In the genomic region with DNA sequence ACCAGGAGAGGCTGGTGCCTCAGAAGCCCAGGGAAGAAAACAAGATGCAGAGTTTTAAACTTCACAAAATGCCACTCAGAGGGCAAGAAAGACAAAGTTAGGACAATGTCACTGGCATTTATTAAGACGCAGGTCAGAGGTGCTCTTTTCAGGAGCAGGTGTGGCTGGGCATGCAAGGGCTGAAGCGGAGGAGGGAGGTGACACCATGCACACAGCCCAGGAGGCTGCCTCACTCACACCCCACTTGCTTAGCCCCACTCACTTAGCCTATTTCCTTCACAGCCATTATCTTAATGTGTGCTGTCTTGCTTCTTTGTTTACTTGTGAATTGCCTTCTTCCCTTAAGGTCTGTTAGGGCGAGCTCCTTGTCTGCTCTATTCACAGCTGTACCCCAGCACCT, we compare ENCODE assay signal across 15 cellular contexts. TPM values are rescaled to one million over a fixed set of nuclear protein-coding genes. Genes with fewer than 3 reads are reported as not detected.
DNase-seq lines count a peak whose midpoint lies in the region; ATAC-seq and TF ChIP-seq lines count a peak whose summit lies in the region.
"Had no signal": no experiment of that assay in that cellular context is flagged by ENCODE, and none has a peak within 500 bp of the region (broad histone marks: within the 10 kb centered on the region; RNA-seq: fewer than 3 reads in every experiment).

No MANE protein-coding gene starts in this region.

- H3K4me3 Mint-ChIP-seq in WTC11 = no peak overlapping the region
- H3K4me3 Mint-ChIP-seq: B cell, neural crest cell had no signal

- H3K9me3 ChIP-seq in right cardiac atrium (ENCODE audit: control insufficient read depth, low read length) = no peaks in the 10 kb centered on the region
- H3K9me3 ChIP-seq: vagina had no signal

- CTCF ChIA-PET in WTC11 (lab: Charles Lee) = no interaction called here

- H3K27ac ChIP-seq in right cardiac atrium (ENCODE audit: low read length) = no peak overlapping the region
- H3K27ac ChIP-seq: vagina had no signal

- 89% methylated on average over 3 of the region's 3 CpGs for WGBS in right cardiac atrium

- no peak overlapping the region for H3K27ac Mint-ChIP-seq in WTC11
- H3K27ac Mint-ChIP-seq: B cell had no signal

- DNase-seq in right cardiac atrium (no peak), left ventricle myocardium superior (no peak), WTC11 (ENCODE audit: low spot score) (no peak), left colon (no peak), AG08396 (ENCODE audit: low spot score) (no peak), NCI-H524 treated with DMSO at 0.1 percent for 48 hours (lab: John Stamatoyannopoulos, UW) (no peak)
- DNase-seq in stimulated activated CD4-positive, alpha-beta T cell treated with anti-CD3 and anti-CD28 coated beads, Interleukin-2, amount 100 ng/mL, for 24 hours = no peak
- DNase-seq: caudate nucleus; SHP77; stimulated activated CD4-positive, alpha-beta T cell treated with anti-CD3 and anti-CD28 coated beads, Interleukin-12 subunit alpha, Interleukin-12 subunit beta, amount 100 ng/mL, for 4 hours had no signal

- H3K9me3 Mint-ChIP-seq in WTC11 = no peaks in the 10 kb centered on the region
- H3K9me3 Mint-ChIP-seq: neural crest cell had no signal

- H3K4me1 Mint-ChIP-seq in WTC11 = peaks cover 34% of the 10 kb centered on the region

- peaks cover 20% of the 10 kb centered on the region for H3K4me1 ChIP-seq in right cardiac atrium (ENCODE audit: control insufficient read depth, insufficient read depth, low read length)
- H3K4me1 ChIP-seq: vagina had no signal

- H3K27me3 Mint-ChIP-seq in WTC11 (ENCODE audit: low read depth) = no peaks in the 10 kb centered on the region; the same call in 1 of the 2 replicates

- POLR2A ChIA-PET in WTC11 (lab: Charles Lee) = no interaction called here

- intact Hi-C loops in right cardiac atrium (cut with DNase I) (no loop called here), left ventricle myocardium superior (cut with micrococcal nuclease) (no loop called here), left colon (cut with DNase I, micrococcal nuclease) (no loop called here)

- no peaks in the 10 kb centered on the region for H3K36me3 Mint-ChIP-seq in WTC11

- no peak for TF ChIP-seq CTCF in WTC11 (IDR thresholded peaks at IDR 0.05)

- peak; percentile 6 to 17 for ATAC-seq in right cardiac atrium
- no peak for ATAC-seq in left ventricle myocardium superior
- ATAC-seq in WTC11 = peak; percentile 38
- peak; percentile 43 for ATAC-seq in left colon
- ATAC-seq in HG02588 (IDR thresholded peaks at IDR 0.05; ENCODE audit: unreplicated experiment) = no peak
- ATAC-seq: activated CD4-positive, CD25-positive, alpha-beta regulatory T cell treated with anti-CD3 and anti-CD28 coated beads, Interleukin-2, amount 50 U/mL, for 24 hours had no signal

- no peak overlapping the region for H3K4me3 ChIP-seq in right cardiac atrium (ENCODE audit: low read length)
- H3K4me3 ChIP-seq: vagina had no signal

- no peaks in the 10 kb centered on the region for H3K27me3 ChIP-seq in right cardiac atrium (ENCODE audit: control insufficient read depth, insufficient read depth)
- H3K27me3 ChIP-seq: vagina had no signal

TF ChIP-seq in WTC11, 78 proteins besides CTCF, POLR2A, EP300 and RAD21 (continues in another document):
- TF ChIP-seq ZNF416 (CRISPR knock-in tag; IDR thresholded peaks at IDR 0.05) = no peak
- TF ChIP-seq ELF4 (CRISPR knock-in tag; IDR thresholded peaks at IDR 0.05; ENCODE audit: low read depth) = no peak
- TF ChIP-seq SMAD3 (CRISPR knock-in tag; IDR thresholded peaks at IDR 0.05; ENCODE audit: borderline replicate concordance) = no peak
- no peak for TF ChIP-seq NFYB (CRISPR knock-in tag; conservative IDR thresholded peaks at IDR 0.05; ENCODE audit: low read depth)
- TF ChIP-seq MYBL2 (CRISPR knock-in tag; IDR thresholded peaks at IDR 0.05) = no peak
- no peak for TF ChIP-seq CBFB (CRISPR knock-in tag; IDR thresholded peaks at IDR 0.05; ENCODE audit: low read depth)
- no peak for TF ChIP-seq FOXP1 (CRISPR knock-in tag; IDR thresholded peaks at IDR 0.05; ENCODE audit: borderline replicate concordance)
- TF ChIP-seq NFATC4 (CRISPR knock-in tag; IDR thresholded peaks at IDR 0.05) = no peak
- TF ChIP-seq, protein P1, sequence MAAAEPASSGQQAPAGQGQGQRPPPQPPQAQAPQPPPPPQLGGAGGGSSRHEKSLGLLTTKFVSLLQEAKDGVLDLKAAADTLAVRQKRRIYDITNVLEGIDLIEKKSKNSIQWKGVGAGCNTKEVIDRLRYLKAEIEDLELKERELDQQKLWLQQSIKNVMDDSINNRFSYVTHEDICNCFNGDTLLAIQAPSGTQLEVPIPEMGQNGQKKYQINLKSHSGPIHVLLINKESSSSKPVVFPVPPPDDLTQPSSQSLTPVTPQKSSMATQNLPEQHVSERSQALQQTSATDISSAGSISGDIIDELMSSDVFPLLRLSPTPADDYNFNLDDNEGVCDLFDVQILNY (CRISPR knock-in tag; IDR thresholded peaks at IDR 0.05) = no peak
- TF ChIP-seq, protein P2, sequence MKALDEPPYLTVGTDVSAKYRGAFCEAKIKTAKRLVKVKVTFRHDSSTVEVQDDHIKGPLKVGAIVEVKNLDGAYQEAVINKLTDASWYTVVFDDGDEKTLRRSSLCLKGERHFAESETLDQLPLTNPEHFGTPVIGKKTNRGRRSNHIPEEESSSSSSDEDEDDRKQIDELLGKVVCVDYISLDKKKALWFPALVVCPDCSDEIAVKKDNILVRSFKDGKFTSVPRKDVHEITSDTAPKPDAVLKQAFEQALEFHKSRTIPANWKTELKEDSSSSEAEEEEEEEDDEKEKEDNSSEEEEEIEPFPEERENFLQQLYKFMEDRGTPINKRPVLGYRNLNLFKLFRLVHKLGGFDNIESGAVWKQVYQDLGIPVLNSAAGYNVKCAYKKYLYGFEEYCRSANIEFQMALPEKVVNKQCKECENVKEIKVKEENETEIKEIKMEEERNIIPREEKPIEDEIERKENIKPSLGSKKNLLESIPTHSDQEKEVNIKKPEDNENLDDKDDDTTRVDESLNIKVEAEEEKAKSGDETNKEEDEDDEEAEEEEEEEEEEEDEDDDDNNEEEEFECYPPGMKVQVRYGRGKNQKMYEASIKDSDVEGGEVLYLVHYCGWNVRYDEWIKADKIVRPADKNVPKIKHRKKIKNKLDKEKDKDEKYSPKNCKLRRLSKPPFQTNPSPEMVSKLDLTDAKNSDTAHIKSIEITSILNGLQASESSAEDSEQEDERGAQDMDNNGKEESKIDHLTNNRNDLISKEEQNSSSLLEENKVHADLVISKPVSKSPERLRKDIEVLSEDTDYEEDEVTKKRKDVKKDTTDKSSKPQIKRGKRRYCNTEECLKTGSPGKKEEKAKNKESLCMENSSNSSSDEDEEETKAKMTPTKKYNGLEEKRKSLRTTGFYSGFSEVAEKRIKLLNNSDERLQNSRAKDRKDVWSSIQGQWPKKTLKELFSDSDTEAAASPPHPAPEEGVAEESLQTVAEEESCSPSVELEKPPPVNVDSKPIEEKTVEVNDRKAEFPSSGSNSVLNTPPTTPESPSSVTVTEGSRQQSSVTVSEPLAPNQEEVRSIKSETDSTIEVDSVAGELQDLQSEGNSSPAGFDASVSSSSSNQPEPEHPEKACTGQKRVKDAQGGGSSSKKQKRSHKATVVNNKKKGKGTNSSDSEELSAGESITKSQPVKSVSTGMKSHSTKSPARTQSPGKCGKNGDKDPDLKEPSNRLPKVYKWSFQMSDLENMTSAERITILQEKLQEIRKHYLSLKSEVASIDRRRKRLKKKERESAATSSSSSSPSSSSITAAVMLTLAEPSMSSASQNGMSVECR (CRISPR knock-in tag; IDR thresholded peaks at IDR 0.05; ENCODE audit: borderline replicate concordance) = no peak
- no peak for TF ChIP-seq CREM (CRISPR knock-in tag; IDR thresholded peaks at IDR 0.05)
- no peak for TF ChIP-seq TEAD4 (CRISPR knock-in tag; IDR thresholded peaks at IDR 0.05)
- TF ChIP-seq PRRX2 (CRISPR knock-in tag; IDR thresholded peaks at IDR 0.05) = no peak
- TF ChIP-seq FOXK1 (CRISPR knock-in tag; IDR thresholded peaks at IDR 0.05) = no peak
- TF ChIP-seq TCF7 (CRISPR knock-in tag; IDR thresholded peaks at IDR 0.05; ENCODE audit: low read depth) = no peak
- TF ChIP-seq, protein P3, sequence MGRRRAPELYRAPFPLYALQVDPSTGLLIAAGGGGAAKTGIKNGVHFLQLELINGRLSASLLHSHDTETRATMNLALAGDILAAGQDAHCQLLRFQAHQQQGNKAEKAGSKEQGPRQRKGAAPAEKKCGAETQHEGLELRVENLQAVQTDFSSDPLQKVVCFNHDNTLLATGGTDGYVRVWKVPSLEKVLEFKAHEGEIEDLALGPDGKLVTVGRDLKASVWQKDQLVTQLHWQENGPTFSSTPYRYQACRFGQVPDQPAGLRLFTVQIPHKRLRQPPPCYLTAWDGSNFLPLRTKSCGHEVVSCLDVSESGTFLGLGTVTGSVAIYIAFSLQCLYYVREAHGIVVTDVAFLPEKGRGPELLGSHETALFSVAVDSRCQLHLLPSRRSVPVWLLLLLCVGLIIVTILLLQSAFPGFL (CRISPR knock-in tag; IDR thresholded peaks at IDR 0.05; ENCODE audit: borderline replicate concordance) = no peak
- TF ChIP-seq, protein P4, sequence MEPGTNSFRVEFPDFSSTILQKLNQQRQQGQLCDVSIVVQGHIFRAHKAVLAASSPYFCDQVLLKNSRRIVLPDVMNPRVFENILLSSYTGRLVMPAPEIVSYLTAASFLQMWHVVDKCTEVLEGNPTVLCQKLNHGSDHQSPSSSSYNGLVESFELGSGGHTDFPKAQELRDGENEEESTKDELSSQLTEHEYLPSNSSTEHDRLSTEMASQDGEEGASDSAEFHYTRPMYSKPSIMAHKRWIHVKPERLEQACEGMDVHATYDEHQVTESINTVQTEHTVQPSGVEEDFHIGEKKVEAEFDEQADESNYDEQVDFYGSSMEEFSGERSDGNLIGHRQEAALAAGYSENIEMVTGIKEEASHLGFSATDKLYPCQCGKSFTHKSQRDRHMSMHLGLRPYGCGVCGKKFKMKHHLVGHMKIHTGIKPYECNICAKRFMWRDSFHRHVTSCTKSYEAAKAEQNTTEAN (CRISPR knock-in tag; IDR thresholded peaks at IDR 0.05) = no peak
- no peak for TF ChIP-seq JAZF1 (CRISPR knock-in tag; IDR thresholded peaks at IDR 0.05)

RNA-seq across cellular contexts. Expression of a gene that starts 17.2 kb away (rescaled TPM):
- total RNA-seq in right cardiac atrium (1 to 10 TPM; 6.3 to 7.9 (median 7.4) TPM), left ventricle myocardium superior (6.5 TPM), WTC11 (2021) (0.44 to 0.57 TPM (median 0.55 TPM) in 3 replicates), left colon (1 to 10 TPM; 4.0 to 5.4 TPM)
- polyA plus RNA-seq in right cardiac atrium = 6.5 TPM

Comparison
In these comparisons a context has a peak if more than half of its experiments do, and no peak if none do; other contexts are left out.
1. ATAC-seq: peak in right cardiac atrium (2 of 2), WTC11 (single experiment) and left colon (single experiment); none in left ventricle myocardium superior (single experiment) and HG02588 (single experiment).